ENCODE assay signal across 8 cellular contexts in the genomic region with DNA sequence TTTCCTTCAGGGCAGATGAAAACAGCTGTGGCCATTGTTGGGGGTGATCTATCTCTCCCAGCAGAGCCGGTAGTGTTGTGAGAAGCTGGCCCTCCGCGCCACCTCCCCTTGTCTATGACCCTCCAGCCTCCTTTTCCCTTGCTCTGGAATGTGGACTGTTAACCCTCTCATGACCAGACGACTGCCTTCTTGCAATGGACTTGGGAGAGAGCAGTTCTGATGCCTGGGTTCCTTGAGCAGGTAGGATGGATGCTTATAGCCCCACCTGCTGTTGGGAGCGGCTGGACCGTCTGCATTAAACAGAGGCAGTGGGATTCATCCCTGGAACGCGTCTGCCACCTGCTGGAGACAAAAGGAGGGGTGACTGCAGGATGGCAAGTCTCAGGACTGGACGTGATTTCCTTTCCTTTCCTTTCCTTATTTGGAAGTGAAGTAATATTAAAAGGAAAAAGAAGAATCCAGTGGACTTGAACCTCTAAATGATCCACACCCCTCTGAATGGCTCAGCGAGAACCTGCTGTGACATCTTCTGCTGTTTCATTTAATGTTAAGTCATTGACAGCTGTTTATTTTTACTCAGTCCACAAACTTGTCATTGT. TPM values are rescaled to one million over a fixed set of nuclear protein-coding genes. Genes with fewer than 3 reads are reported as not detected.
DNase-seq lines count a peak whose midpoint lies in the region; ATAC-seq, FAIRE-seq and TF ChIP-seq lines count a peak whose summit lies in the region.

No MANE protein-coding gene starts in this region.

- H3K36me3 Mint-ChIP-seq in CD4-positive, alpha-beta T cell (ENCODE audit: low read depth): no peaks in the 10 kb centered on the region
- H3K36me3 Mint-ChIP-seq in activated B cell treated with CpG ODN at 0.5 μM for 24 hours (ENCODE audit: low read depth): no peaks in the 10 kb centered on the region

- peak; percentile 98 for TF ChIP-seq CTCF in CD4-positive, alpha-beta T cell (IDR thresholded peaks at IDR 0.05)
- TF ChIP-seq CTCF in activated B cell treated with CpG ODN at 0.5 μM for 24 hours (IDR thresholded peaks at IDR 0.05): peak; percentile 62

- CTCF ChIA-PET in CD4-positive, alpha-beta T cell (lab: Charles Lee): interaction anchor here (1.1 to 4.6 kb wide), 6 partner anchors 19 to 185 kb away, joined by 3 to 42 read pairs (median 10); no protein-coding TSS in a partner anchor
- CTCF ChIA-PET in activated B cell treated with CpG ODN at 0.5 μM for 24 hours (lab: Charles Lee): interaction anchor here (0.6 to 14.2 kb wide), 23 partner anchors 10 to 1839 kb away, joined by 3 to 301 read pairs (median 4); a partner anchor contains a TSS

- FAIRE-seq in islet of Langerhans (lab: Jason Lieb, UNC): peak; percentile 74

- H3K4me3 Mint-ChIP-seq in CD4-positive, alpha-beta T cell: no peak overlapping the region
- H3K4me3 Mint-ChIP-seq in activated B cell treated with CpG ODN at 0.5 μM for 24 hours: no peak overlapping the region

- H3K27ac ChIP-seq in CD4-positive, alpha-beta T cell (ENCODE audit: low read depth, low read length): no peak overlapping the region
- no peak overlapping the region for H3K27ac ChIP-seq in caudate nucleus (ENCODE audit: low read depth, low read length)

- no peaks in the 10 kb centered on the region for H3K9me3 Mint-ChIP-seq in CD4-positive, alpha-beta T cell
- H3K9me3 Mint-ChIP-seq in activated B cell treated with CpG ODN at 0.5 μM for 24 hours: no peaks in the 10 kb centered on the region

- intact Hi-C loops in CD4-positive, alpha-beta T cell (cut with DNase I, micrococcal nuclease): loop anchor here (1.0 kb wide), 3 partner anchors 66 to 184 kb away; no protein-coding TSS in a partner anchor
- intact Hi-C loops in activated B cell treated with CpG ODN at 0.5 μM for 24 hours (cut with micrococcal nuclease): loop anchor here (1.0 kb wide), 3 partner anchors 66 to 240 kb away; no protein-coding TSS in a partner anchor

- peak; percentile 82 to 91 (median 86) for DNase-seq in CD4-positive, alpha-beta T cell
- DNase-seq in NCI-H345 (lab: John Stamatoyannopoulos, UW) (peak; percentile 87), activated B cell treated with CpG ODN at 0.5 μM for 24 hours (peak; percentile 75), caudate nucleus (lab: John Stamatoyannopoulos, UW) (peak; percentile 40 to 95 (median 80))
- peak; percentile 84 to 87 for DNase-seq in stimulated activated CD4-positive, alpha-beta T cell treated with anti-CD3 and anti-CD28 coated beads, Interleukin-15, amount 100 ng/mL, for 48 hours (ENCODE audit: low read depth in 2 of 2)

- peak; percentile 99 for ATAC-seq in CD4-positive, alpha-beta T cell (ENCODE audit: poor library complexity)
- ATAC-seq in HG02759 (IDR thresholded peaks at IDR 0.05; ENCODE audit: unreplicated experiment): peak; percentile 50
- peak; percentile 99 for ATAC-seq in activated B cell treated with CpG ODN at 0.5 μM for 24 hours (ENCODE audit: low read depth)
- no peak for ATAC-seq in HG02763 (IDR thresholded peaks at IDR 0.05; ENCODE audit: unreplicated experiment)

- no peak overlapping the region for H3K27ac Mint-ChIP-seq in CD4-positive, alpha-beta T cell
- no peak overlapping the region for H3K27ac Mint-ChIP-seq in activated B cell treated with CpG ODN at 0.5 μM for 24 hours

- H3K27me3 ChIP-seq in CD4-positive, alpha-beta T cell (ENCODE audit: control insufficient read depth, insufficient read depth, low read length): peaks cover 26% of the 10 kb centered on the region

- H3K9me3 ChIP-seq in CD4-positive, alpha-beta T cell (ENCODE audit: control insufficient read depth, low read length): no peaks in the 10 kb centered on the region

- H3K27me3 Mint-ChIP-seq in CD4-positive, alpha-beta T cell: peaks cover 29% of the 10 kb centered on the region
- peaks cover 31% of the 10 kb centered on the region for H3K27me3 Mint-ChIP-seq in activated B cell treated with CpG ODN at 0.5 μM for 24 hours

- POLR2A ChIA-PET in CD4-positive, alpha-beta T cell (lab: Charles Lee): interaction anchor here (1.6 kb wide), 1 partner anchor 66 kb away, joined by 5 read pairs; no protein-coding TSS in a partner anchor
- POLR2A ChIA-PET in activated B cell treated with CpG ODN at 0.5 μM for 24 hours (lab: Charles Lee): interaction anchor here (1.5 kb wide), 1 partner anchor 66 kb away, joined by 3 read pairs; no protein-coding TSS in a partner anchor

- H3K4me1 Mint-ChIP-seq in CD4-positive, alpha-beta T cell (ENCODE audit: low read depth): no peaks in the 10 kb centered on the region
- H3K4me1 Mint-ChIP-seq in activated B cell treated with CpG ODN at 0.5 μM for 24 hours: no peaks in the 10 kb centered on the region

RNA-seq across cellular contexts. Expression of a gene that starts 1.8 kb away (rescaled TPM):
- total RNA-seq in CD4-positive, alpha-beta T cell: not detected
- not detected in 2 replicates for total RNA-seq in activated B cell treated with CpG ODN at 0.5 μM for 24 hours

RNA-seq across cellular contexts. Expression of a gene that starts 18.4 kb away (rescaled TPM):
- 10 to 100 TPM; 10.6 to 12.6 TPM for total RNA-seq in CD4-positive, alpha-beta T cell
- total RNA-seq in activated B cell treated with CpG ODN at 0.5 μM for 24 hours: 16.4 and 16.6 TPM in 2 replicates

RNA-seq across cellular contexts. Expression of a gene that starts 19.9 kb away (rescaled TPM):
- total RNA-seq in CD4-positive, alpha-beta T cell: not detected
- not detected in 2 replicates for total RNA-seq in activated B cell treated with CpG ODN at 0.5 μM for 24 hours
